In genomic region chr1:179079113-179079761, GRCh38 we compare ENCODE assay signal across 9 cellular contexts. TPM values are rescaled to one million over a fixed set of nuclear protein-coding genes. Genes with fewer than 3 reads are reported as not detected.
DNase-seq lines count a peak whose midpoint lies in the region; ATAC-seq and TF ChIP-seq lines count a peak whose summit lies in the region.
"Had no signal": no experiment of that assay in that cellular context is flagged by ENCODE, and none has a peak within 500 bp of the region (broad histone marks: within the 10 kb centered on the region; RNA-seq: fewer than 3 reads in every experiment).

No MANE protein-coding gene starts in this region.

- H3K4me3 Mint-ChIP-seq in activated CD4-positive, alpha-beta T cell treated with anti-CD3 and anti-CD28 coated beads, Interleukin-2, amount 10 ng/mL, durations not matched to agents 24 days and 14 days = no peak overlapping the region
- no peak overlapping the region for H3K4me3 Mint-ChIP-seq in endothelial cell (ENCODE audit: unreplicated experiment)

- peak; percentile 46 for TF ChIP-seq CTCF in endothelial cell (IDR thresholded peaks at IDR 0.05; ENCODE audit: unreplicated experiment)
- peak; percentile 66 for TF ChIP-seq CTCF in thoracic aorta (IDR thresholded peaks at IDR 0.05)

- no peak overlapping the region for H3K4me3 ChIP-seq in thoracic aorta

- peak; percentile 80 for DNase-seq in EH (ENCODE audit: low read depth)
- DNase-seq in NCI-H524 (lab: John Stamatoyannopoulos, UW) = peak; percentile 11 to 68
- peak; percentile 87 for DNase-seq in activated CD4-positive, alpha-beta T cell treated with anti-CD3 and anti-CD28 coated beads, Interleukin-2, amount 10 ng/mL, durations not matched to agents 24 days and 14 days
- peak; percentile 49 for DNase-seq in endothelial cell (ENCODE audit: low spot score)
- peak; percentile 68 for DNase-seq in mucosa of gallbladder (ENCODE audit: low spot score)
- DNase-seq in thoracic aorta (ENCODE audit: low spot score) = no peak

- H3K36me3 ChIP-seq in thoracic aorta = no peaks in the 10 kb centered on the region

- peaks cover 4% of the 10 kb centered on the region for H3K36me3 Mint-ChIP-seq in activated CD4-positive, alpha-beta T cell treated with anti-CD3 and anti-CD28 coated beads, Interleukin-2, amount 10 ng/mL, durations not matched to agents 24 days and 14 days (ENCODE audit: low read depth)
- H3K36me3 Mint-ChIP-seq in endothelial cell (ENCODE audit: low read depth, unreplicated experiment) = no peaks in the 10 kb centered on the region

- H3K9me3 Mint-ChIP-seq in activated CD4-positive, alpha-beta T cell treated with anti-CD3 and anti-CD28 coated beads, Interleukin-2, amount 10 ng/mL, durations not matched to agents 24 days and 14 days = no peaks in the 10 kb centered on the region
- no peaks in the 10 kb centered on the region for H3K9me3 Mint-ChIP-seq in endothelial cell (ENCODE audit: unreplicated experiment)
- H3K9me3 Mint-ChIP-seq: activated naive CD4-positive, alpha-beta T cell treated with anti-CD3 and anti-CD28 coated beads, Interleukin-2, amount 50 U/mL, for 72 hours had no signal

- H3K27ac ChIP-seq in thoracic aorta = no peak overlapping the region

- no peaks in the 10 kb centered on the region for H3K27me3 ChIP-seq in thoracic aorta (replicated peaks; ENCODE audit: insufficient read depth)

- H3K4me1 Mint-ChIP-seq in activated CD4-positive, alpha-beta T cell treated with anti-CD3 and anti-CD28 coated beads, Interleukin-2, amount 10 ng/mL, durations not matched to agents 24 days and 14 days = peaks cover 23% of the 10 kb centered on the region
- H3K4me1 Mint-ChIP-seq in endothelial cell (ENCODE audit: unreplicated experiment) = peaks cover 22% of the 10 kb centered on the region

- no peaks in the 10 kb centered on the region for H3K9me3 ChIP-seq in thoracic aorta

- no peaks in the 10 kb centered on the region for H3K27me3 Mint-ChIP-seq in activated CD4-positive, alpha-beta T cell treated with anti-CD3 and anti-CD28 coated beads, Interleukin-2, amount 10 ng/mL, durations not matched to agents 24 days and 14 days
- H3K27me3 Mint-ChIP-seq in endothelial cell (ENCODE audit: unreplicated experiment) = peaks cover 6% of the 10 kb centered on the region

- peaks cover 0 to 18% of the 10 kb centered on the region in 2 donors for H3K4me1 ChIP-seq in thoracic aorta (ENCODE audit: control insufficient read depth in 1 of 2, low read depth in 2 of 2)

- intact Hi-C loops in activated CD4-positive, alpha-beta T cell treated with anti-CD3 and anti-CD28 coated beads, Interleukin-2, amount 10 ng/mL, durations not matched to agents 24 days and 14 days (cut with micrococcal nuclease) = loop anchor here (1.0 to 2.0 kb wide), 2 partner anchors 42 to 213 kb away; no protein-coding TSS in a partner anchor

- ATAC-seq in HG03565 (IDR thresholded peaks at IDR 0.05; ENCODE audit: unreplicated experiment) = peak; percentile 18
- ATAC-seq in thoracic aorta (ENCODE audit: insufficient number of reproducible peaks, low FRiP score, low read depth) = no peak
- no peak for ATAC-seq in HG03095 (IDR thresholded peaks at IDR 0.05; ENCODE audit: unreplicated experiment)
- ATAC-seq: activated naive CD4-positive, alpha-beta T cell treated with anti-CD3 and anti-CD28 coated beads, Interleukin-2, amount 50 U/mL, for 72 hours had no signal

- H3K27ac Mint-ChIP-seq in activated CD4-positive, alpha-beta T cell treated with anti-CD3 and anti-CD28 coated beads, Interleukin-2, amount 10 ng/mL, durations not matched to agents 24 days and 14 days = peak overlapping the region; percentile 56
- H3K27ac Mint-ChIP-seq in endothelial cell (ENCODE audit: unreplicated experiment) = no peak overlapping the region

RNA-seq across cellular contexts. Expression of gene TOR3A, which starts 2.6 kb away (rescaled TPM):
- total RNA-seq in activated CD4-positive, alpha-beta T cell treated with anti-CD3 and anti-CD28 coated beads, Interleukin-2, amount 10 ng/mL, durations not matched to agents 24 days and 14 days = 41.6 and 44.3 TPM in 2 replicates
- total RNA-seq in endothelial cell (ENCODE audit: unreplicated experiment) (15.2 TPM), mucosa of gallbladder (31.1 TPM), thoracic aorta (10 to 100 TPM; 37.4 to 69.2 TPM)

RNA-seq across cellular contexts. Expression of gene FAM20B, which starts 53.5 kb away (rescaled TPM):
- 40.4 and 45.2 TPM in 2 replicates for total RNA-seq in activated CD4-positive, alpha-beta T cell treated with anti-CD3 and anti-CD28 coated beads, Interleukin-2, amount 10 ng/mL, durations not matched to agents 24 days and 14 days
- total RNA-seq in endothelial cell (ENCODE audit: unreplicated experiment) (31.4 TPM), mucosa of gallbladder (69.9 TPM), thoracic aorta (10 to 100 TPM; 37.2 to 44.9 TPM)
